ENCODE assay signal across 22 cellular contexts in the genomic region with DNA sequence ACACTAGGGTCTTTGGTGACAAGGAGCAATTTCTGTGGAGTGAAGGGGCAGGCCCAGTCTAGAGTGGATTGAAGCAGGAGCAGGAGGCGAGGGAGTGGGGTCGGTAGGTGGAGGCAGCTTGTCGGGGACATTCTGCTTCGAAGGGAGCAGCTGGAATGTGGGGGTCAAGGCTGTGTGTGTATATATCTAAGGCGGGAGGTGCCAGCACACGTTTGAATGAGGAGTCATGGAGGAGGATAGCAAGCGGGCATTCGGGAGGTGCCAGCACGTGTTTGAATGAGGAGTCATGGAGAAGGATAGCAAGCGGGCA.
"Had no signal": no experiment of that assay in that cellular context is flagged by ENCODE, and none has a peak within 500 bp of the region (broad histone marks: within the 10 kb centered on the region; RNA-seq: fewer than 3 reads in every experiment).

No MANE protein-coding gene starts in this region.

- H3K27ac Mint-ChIP-seq: natural killer cell treated with Interleukin-12 subunit alpha and Interleukin-12 subunit beta and Interleukin-15 and Interleukin-18, amount 100 ng/mL, for 72 hours; neural progenitor cell; type B pancreatic cell had no signal

- H3K27me3 ChIP-seq: dorsolateral prefrontal cortex, esophagus muscularis mucosa, gastrocnemius medialis, neural progenitor cell, pancreas, right lobe of liver, thyroid gland, vagina had no signal

- H3K9me3 ChIP-seq: esophagus muscularis mucosa, gastrocnemius medialis, mucosa of descending colon, pancreas, prostate gland, right lobe of liver, thyroid gland, vagina had no signal

- H3K27me3 Mint-ChIP-seq: natural killer cell treated with Interleukin-12 subunit alpha and Interleukin-12 subunit beta and Interleukin-15 and Interleukin-18, amount 100 ng/mL, for 72 hours; type B pancreatic cell had no signal

- H3K4me3 Mint-ChIP-seq: natural killer cell treated with Interleukin-12 subunit alpha and Interleukin-12 subunit beta and Interleukin-15 and Interleukin-18, amount 100 ng/mL, for 72 hours; neural progenitor cell; type B pancreatic cell had no signal

- H3K9me3 Mint-ChIP-seq: natural killer cell treated with Interleukin-12 subunit alpha and Interleukin-12 subunit beta and Interleukin-15 and Interleukin-18, amount 100 ng/mL, for 72 hours; neural progenitor cell; type B pancreatic cell had no signal

- ATAC-seq: gastrocnemius medialis, mucosa of descending colon, pancreas had no signal

- DNase-seq: central memory CD4-positive, alpha-beta T cell; cortex of kidney; effector CD8-positive, alpha-beta T cell; gastrocnemius medialis; kidney glomerular epithelial cell; mammary epithelial cell; occipital lobe; right lobe of liver; stimulated activated CD4-positive, alpha-beta T cell treated with anti-CD3 and anti-CD28 coated beads, Interleukin-15, amount 100 ng/mL, for 24 hours; stimulated activated CD4-positive, alpha-beta T cell treated with anti-CD3 and anti-CD28 coated beads, Interleukin-1b, Interleukin-23, amount 100 ng/mL, for 48 hours; stimulated activated naive CD4-positive, alpha-beta T cell; thyroid gland had no signal

- H2AFZ ChIP-seq: neural progenitor cell had no signal

- H3K9ac ChIP-seq: neural progenitor cell had no signal

- H3K36me3 ChIP-seq: gastrocnemius medialis, neural progenitor cell, pancreas, prostate gland, right lobe of liver, thyroid gland, vagina had no signal

- H3K4me2 ChIP-seq: neural progenitor cell had no signal

- FAIRE-seq: endometrium, pancreas had no signal

- H3K4me1 ChIP-seq: esophagus muscularis mucosa, gastrocnemius medialis, pancreas, prostate gland, right lobe of liver, thyroid gland, vagina had no signal

- H3K4me3 ChIP-seq: dorsolateral prefrontal cortex, esophagus muscularis mucosa, gastrocnemius medialis, mucosa of descending colon, neural progenitor cell, pancreas, prostate gland, right lobe of liver, thyroid gland, vagina had no signal

- H3K27ac ChIP-seq: dorsolateral prefrontal cortex, esophagus muscularis mucosa, gastrocnemius medialis, neural progenitor cell, pancreas, prostate gland, right lobe of liver, thyroid gland, vagina had no signal

- H3K36me3 Mint-ChIP-seq: natural killer cell treated with Interleukin-12 subunit alpha and Interleukin-12 subunit beta and Interleukin-15 and Interleukin-18, amount 100 ng/mL, for 72 hours; neural progenitor cell; type B pancreatic cell had no signal
